Comparison of ENCODE assay signal across 1 cellular context in genomic region chr9:123168526-123168925, GRCh38.
TF ChIP-seq lines count a peak whose summit lies in the region.

No MANE protein-coding gene starts in this region.

TF ChIP-seq in GM12878, 131 proteins besides CTCF, POLR2A, EP300 and RAD21 (continued from another document):
- TF ChIP-seq SKIL (IDR thresholded peaks at IDR 0.05; ENCODE audit: low read depth, poor library complexity, severe bottlenecking), result no peak
- no peak for TF ChIP-seq SP1 (IDR thresholded peaks at IDR 0.05; ENCODE audit: low read depth, low read length)
- TF ChIP-seq, protein P1, sequence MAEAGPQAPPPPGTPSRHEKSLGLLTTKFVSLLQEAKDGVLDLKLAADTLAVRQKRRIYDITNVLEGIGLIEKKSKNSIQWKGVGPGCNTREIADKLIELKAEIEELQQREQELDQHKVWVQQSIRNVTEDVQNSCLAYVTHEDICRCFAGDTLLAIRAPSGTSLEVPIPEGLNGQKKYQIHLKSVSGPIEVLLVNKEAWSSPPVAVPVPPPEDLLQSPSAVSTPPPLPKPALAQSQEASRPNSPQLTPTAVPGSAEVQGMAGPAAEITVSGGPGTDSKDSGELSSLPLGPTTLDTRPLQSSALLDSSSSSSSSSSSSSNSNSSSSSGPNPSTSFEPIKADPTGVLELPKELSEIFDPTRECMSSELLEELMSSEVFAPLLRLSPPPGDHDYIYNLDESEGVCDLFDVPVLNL (IDR thresholded peaks at IDR 0.05; ENCODE audit: low read depth, low read length), result no peak
- no peak for TF ChIP-seq MEF2A (IDR thresholded peaks at IDR 0.05; ENCODE audit: insufficient read depth, low read depth, low read length)
- TF ChIP-seq IKZF2 (IDR thresholded peaks at IDR 0.05), result no peak
- no peak for TF ChIP-seq SMAD1 (IDR thresholded peaks at IDR 0.05; ENCODE audit: low read depth, partially characterized antibody)
